16 cellular contexts compared by ENCODE assay signal in the genomic region with DNA sequence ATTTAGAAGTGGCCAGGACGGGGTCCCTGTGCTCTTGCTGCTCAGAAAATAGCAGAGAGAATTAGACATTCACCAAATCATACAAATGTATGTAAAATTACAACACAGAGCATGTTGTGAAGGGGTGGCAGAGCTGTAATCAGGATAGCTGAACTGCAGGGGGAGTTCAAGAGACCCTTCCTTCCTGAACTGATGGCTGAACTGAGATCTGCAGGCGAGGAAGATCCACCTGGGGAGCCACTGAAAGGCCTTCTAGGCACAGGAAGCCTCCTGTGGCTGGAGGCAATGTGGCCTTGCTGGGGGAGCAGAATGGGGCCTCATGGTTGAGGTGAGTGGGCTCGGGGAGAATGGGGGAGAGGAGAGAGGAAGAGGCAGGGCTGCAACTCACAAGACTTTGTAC.
DNase-seq lines count a peak whose midpoint lies in the region; ATAC-seq and TF ChIP-seq lines count a peak whose summit lies in the region.
"Had no signal": no experiment of that assay in that cellular context is flagged by ENCODE, and none has a peak within 500 bp of the region (broad histone marks: within the 10 kb centered on the region; RNA-seq: fewer than 3 reads in every experiment).

No MANE protein-coding gene starts in this region.

- peaks cover 8 to 12% of the 10 kb centered on the region in 2 experiments for H3K9me3 Mint-ChIP-seq in H9
- peaks cover 15% of the 10 kb centered on the region for H3K9me3 Mint-ChIP-seq in endodermal cell

- H2AK5ac ChIP-seq in H9 (ENCODE audit: insufficient read length, low read length) = no peak overlapping the region

- H2BK5ac ChIP-seq in H9 (ENCODE audit: insufficient read length, low read length) = no peak overlapping the region

- no peak overlapping the region for H4K5ac ChIP-seq in H9 (ENCODE audit: insufficient read length, low read depth, low read length)

- H3K27ac Mint-ChIP-seq in H9 = peak overlapping the region in 1 of 3 experiments; percentile 34; a peak in 1 of 7 replicates
- no peak overlapping the region for H3K27ac Mint-ChIP-seq in endodermal cell
- H3K27ac Mint-ChIP-seq: CD4-positive, alpha-beta memory T cell had no signal

- WGBS in H9 (ENCODE audit: extremely low coverage, insufficient read length, low lambda C conversion rate) = no CpG with 5 or more reads among the region's 3 CpGs
- WGBS in endodermal cell (ENCODE audit: insufficient coverage in 1 of 2, insufficient read length in 1 of 2), 2 experiments = 71% methylated on average over 1 to 3 of the region's 3 CpGs

- no peaks in the 10 kb centered on the region for H3K79me2 ChIP-seq in H9 (ENCODE audit: insufficient read depth, low read length)

- H3K4me1 ChIP-seq in H9 (ENCODE audit: insufficient read depth, low read length) (no peaks in the 10 kb centered on the region), endodermal cell (ENCODE audit: control insufficient read depth, insufficient read depth, low read length) (peaks cover 3% of the 10 kb centered on the region)

- no peak overlapping the region for H2BK120ac ChIP-seq in H9 (ENCODE audit: low read depth, low read length, poor library complexity, severe bottlenecking)

- no peak overlapping the region for H3K4me2 ChIP-seq in H9 (ENCODE audit: insufficient read depth, insufficient read length, low read length)

- no peaks in the 10 kb centered on the region for H3K23me2 ChIP-seq in H9 (ENCODE audit: insufficient read length, low read depth, low read length, poor library complexity, severe bottlenecking)

- no peaks in the 10 kb centered on the region for H3K36me3 ChIP-seq in endodermal cell (ENCODE audit: control insufficient read depth, insufficient read depth, low read length)

- no peak overlapping the region for H2BK12ac ChIP-seq in H9 (ENCODE audit: insufficient read length, low read depth, low read length)

- H3K56ac ChIP-seq in H9 (ENCODE audit: insufficient read length, low read depth, low read length) = no peak overlapping the region

- TF ChIP-seq CTCF in H9 (conservative IDR thresholded peaks at IDR 0.05) = peak; percentile 46; the same call in 2 of the 3 replicates
- TF ChIP-seq CTCF in endodermal cell (conservative IDR thresholded peaks at IDR 0.05) = peak; percentile 48

- no peak overlapping the region for H3K4ac ChIP-seq in H9 (ENCODE audit: low read depth, low read length)

- no peak overlapping the region for H3K14ac ChIP-seq in H9 (ENCODE audit: insufficient read depth, low read length)

- H3K9ac ChIP-seq in H9 (ENCODE audit: extremely low read depth, insufficient read length, low read length) (no peak overlapping the region), endodermal cell (ENCODE audit: extremely low read depth, low read length, poor library complexity, severe bottlenecking) (no peak overlapping the region)
- H3K9ac ChIP-seq: GM23248 had no signal

- no peak overlapping the region for H3K23ac ChIP-seq in H9 (ENCODE audit: insufficient read length, low read depth, low read length)

- H2AFZ ChIP-seq in H9 (ENCODE audit: low read length) = no peak overlapping the region
- H2AFZ ChIP-seq: GM23248 had no signal

- no peak overlapping the region for H3K18ac ChIP-seq in H9 (ENCODE audit: insufficient read length, low read depth, low read length)

- H3K27me3 ChIP-seq in H9 (ENCODE audit: insufficient read depth, low read length) (no peaks in the 10 kb centered on the region), endodermal cell (ENCODE audit: control insufficient read depth, insufficient read depth, low read length, poor library complexity, severe bottlenecking) (peaks cover 7% of the 10 kb centered on the region)

- no peak overlapping the region for H3K4me3 ChIP-seq in endodermal cell (ENCODE audit: low read length)
- H3K4me3 ChIP-seq: GM23248 had no signal

- ATAC-seq in GM19452 (IDR thresholded peaks at IDR 0.05; ENCODE audit: unreplicated experiment) = no peak
- ATAC-seq: HCT116 had no signal

- DNase-seq in H9 (no peak), endodermal cell (peak; percentile 56), iPS-NIHi11 (ENCODE audit: low spot score) (peak; percentile 28), NCI-H1105 treated with DMSO at 0.1 percent for 48 hours (lab: John Stamatoyannopoulos, UW) (no peak), Kasumi-1 (lab: John Stamatoyannopoulos, UW) (no peak), HuH-7.5 (ENCODE audit: low spot score) (no peak)
- DNase-seq: C1 segment of cervical spinal cord; Calu3; CD4-positive, alpha-beta memory T cell; COR-L47; DMS53; DMS79 treated with DMSO at 0.1 percent for 48 hours; GF-D8; GM23248 had no signal

- no peak overlapping the region for H4K8ac ChIP-seq in H9 (replicated peaks; ENCODE audit: insufficient read length, low read depth, low read length)

- H3K9me3 ChIP-seq in H9 (ENCODE audit: control insufficient read depth, low read depth, low read length) = no peaks in the 10 kb centered on the region
- H3K9me3 ChIP-seq in endodermal cell (ENCODE audit: control insufficient read depth, low read length) = peaks cover 13% of the 10 kb centered on the region

- H3K36me3 Mint-ChIP-seq in H9 (ENCODE audit: insufficient read depth in 1 of 3, low read depth in 3 of 3) (peaks cover 1 to 9% (median 7%) of the 10 kb centered on the region in 3 experiments; a peak in 5 of 7 replicates), endodermal cell (ENCODE audit: low read depth) (peaks cover 3% of the 10 kb centered on the region)

- no peak overlapping the region for H4K91ac ChIP-seq in H9 (ENCODE audit: insufficient read length, low read depth, low read length)

- H3K27me3 Mint-ChIP-seq in H9 (ENCODE audit: low read depth) (peaks cover 10% of the 10 kb centered on the region), endodermal cell (ENCODE audit: insufficient read depth) (peaks cover 17% of the 10 kb centered on the region)

- H3T11ph ChIP-seq in H9 (ENCODE audit: low read length) = no peak overlapping the region

- no peaks in the 10 kb centered on the region for H3K79me1 ChIP-seq in H9 (ENCODE audit: insufficient read depth, low read depth, low read length, poor library complexity, severe bottlenecking)

- peaks cover 4 to 5% of the 10 kb centered on the region in 2 experiments for H3K4me1 Mint-ChIP-seq in H9
- no peaks in the 10 kb centered on the region for H3K4me1 Mint-ChIP-seq in endodermal cell
- H3K4me1 Mint-ChIP-seq: CD4-positive, alpha-beta memory T cell had no signal

- H3K4me3 Mint-ChIP-seq in H9 (no peak overlapping the region), endodermal cell (no peak overlapping the region)

- H3K27ac ChIP-seq in H9 (ENCODE audit: insufficient read length, low read depth, low read length) (no peak overlapping the region), endodermal cell (ENCODE audit: low read depth, low read length) (no peak overlapping the region)
- H3K27ac ChIP-seq: GM23248 had no signal

- H2BK20ac ChIP-seq in H9 (ENCODE audit: low read depth, low read length, poor library complexity, severe bottlenecking) = no peak overlapping the region

- no peak overlapping the region for H2BK15ac ChIP-seq in H9 (ENCODE audit: low read depth, low read length)

- no peaks in the 10 kb centered on the region for H4K20me1 ChIP-seq in H9 (ENCODE audit: control insufficient read depth, insufficient read depth, insufficient read length)

Comparison
In these comparisons a context has a peak if more than half of its experiments do, and no peak if none do; other contexts are left out.
1. DNase-seq: peak in endodermal cell (single experiment) and iPS-NIHi11 (single experiment); none in H9 (single experiment), NCI-H1105 treated with DMSO at 0.1 percent for 48 hours (single experiment), Kasumi-1 (0 of 2) and HuH-7.5 (single experiment).